8 cellular contexts compared by ENCODE assay signal in the genomic region with DNA sequence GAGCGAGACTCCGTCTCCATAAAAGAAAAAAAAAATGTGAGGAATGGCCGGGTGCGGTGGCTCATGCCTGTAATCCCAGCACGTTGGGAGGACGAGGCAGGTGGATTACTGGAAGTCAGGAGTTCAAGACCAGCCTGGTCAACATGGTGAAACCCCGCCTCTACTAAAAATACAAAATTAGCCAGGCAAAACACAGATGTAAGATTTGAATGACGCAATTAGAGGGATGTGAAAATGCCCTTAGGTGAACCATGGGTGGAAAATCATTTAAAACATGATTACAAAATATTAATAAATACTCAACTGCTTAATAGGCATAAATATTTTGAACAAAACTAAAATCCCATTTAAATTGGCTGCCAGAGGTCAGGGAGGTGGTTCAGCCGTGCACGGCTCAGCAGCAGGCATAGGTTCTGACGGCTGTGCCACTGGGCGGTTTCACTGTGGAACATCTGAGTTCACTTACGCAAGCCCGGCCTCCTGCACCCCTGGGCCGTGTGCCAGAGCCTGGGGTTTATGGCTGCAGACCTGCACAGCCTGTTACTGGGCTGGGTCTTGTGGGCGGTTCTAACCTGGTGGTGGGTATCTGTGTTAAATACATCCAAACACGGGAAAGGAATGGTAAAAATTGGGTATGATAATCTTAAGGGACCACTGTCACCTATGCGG. TPM values are rescaled to one million over a fixed set of nuclear protein-coding genes. Genes with fewer than 3 reads are reported as not detected.
DNase-seq lines count a peak whose midpoint lies in the region; ATAC-seq and TF ChIP-seq lines count a peak whose summit lies in the region.

No MANE protein-coding gene starts in this region.

- H3K4me2 ChIP-seq in GM23248 (ENCODE audit: unreplicated experiment) = no peak overlapping the region

- ATAC-seq in GM18517 (IDR thresholded peaks at IDR 0.05; ENCODE audit: unreplicated experiment) = no peak

- 38 to 40% methylated on average over 18 of the region's 18 CpGs for WGBS in GM23248 (ENCODE audit: low coverage in 1 of 2, low lambda C conversion rate in 2 of 2, missing lambda C conversion rate in 2 of 2), 2 experiments

- H3K36me3 ChIP-seq in GM23248 (ENCODE audit: low read depth) = no peaks in the 10 kb centered on the region

- no peaks in the 10 kb centered on the region for H3K9me3 ChIP-seq in GM23248 (ENCODE audit: low read depth)

- no peaks in the 10 kb centered on the region for H3K9me2 ChIP-seq in GM23248 (ENCODE audit: insufficient read depth)

- DNase-seq in DMS 273 treated with DMSO at 0.1 percent for 48 hours (lab: John Stamatoyannopoulos, UW) = peak; percentile 60
- peak; percentile 67 for DNase-seq in GM23248
- peak; percentile 97 for DNase-seq in NCI-H2171 treated with DMSO at 0.1 percent for 48 hours (lab: John Stamatoyannopoulos, UW)
- peak; percentile 58 to 88 for DNase-seq in foreskin fibroblast
- DNase-seq in central memory CD4-positive, alpha-beta T cell = no peak
- no peak for DNase-seq in NCI-H748 (lab: John Stamatoyannopoulos, UW; ENCODE audit: unreplicated experiment)
- DNase-seq in A172 (ENCODE audit: low spot score) = no peak

- H4K20me1 ChIP-seq in GM23248 (ENCODE audit: insufficient read depth) = no peaks in the 10 kb centered on the region

- no peaks in the 10 kb centered on the region for H3K79me2 ChIP-seq in GM23248 (ENCODE audit: insufficient read depth)

- in situ Hi-C loops in GM23248 (cut with MboI) = no loop called here

- H3K9ac ChIP-seq in GM23248 = no peak overlapping the region

- H3K27ac ChIP-seq in GM23248 = no peak overlapping the region

- H3F3A ChIP-seq in GM23248 (ENCODE audit: insufficient read depth) = no peaks in the 10 kb centered on the region

- no peak for TF ChIP-seq CTCF in foreskin fibroblast (IDR thresholded peaks at IDR 0.05; ENCODE audit: low read depth, low read length)

- H3K4me3 ChIP-seq in GM23248 (no peak overlapping the region), foreskin fibroblast (ENCODE audit: low read depth in 1 of 2, low read length in 2 of 2) (no peak overlapping the region)

- no peaks in the 10 kb centered on the region for H3K4me1 ChIP-seq in GM23248 (ENCODE audit: insufficient read depth)

- H2AFZ ChIP-seq in GM23248 = no peak overlapping the region

- no peaks in the 10 kb centered on the region for H3K27me3 ChIP-seq in GM23248 (replicated peaks; ENCODE audit: insufficient read depth)

RNA-seq across cellular contexts. Expression of gene COL9A3, which starts 21.1 kb away (rescaled TPM):
- total RNA-seq in GM23248 (2014; rRNA removed; shearing (Covaris generic)) = not detected in 2 replicates
- polyA plus RNA-seq in GM23248 (2016; fragmentation: Nextera tagmentation; extraction: Ambion mirVana) = 0.25 TPM in 1 of 2 replicates, not detected in the other
- total RNA-seq in A172 (2014; rRNA removed; shearing (Covaris generic)) = 1.9 and 2.8 TPM in 2 replicates

RNA-seq across cellular contexts. Expression of gene TCFL5, which starts 23.7 kb away (rescaled TPM):
- 17.5 and 18.5 TPM in 2 replicates for total RNA-seq in GM23248 (2014; rRNA removed; shearing (Covaris generic))
- polyA plus RNA-seq in GM23248 (2016; fragmentation: Nextera tagmentation; extraction: Ambion mirVana) = 1.2 and 1.7 TPM in 2 replicates
- total RNA-seq in A172 (2014; rRNA removed; shearing (Covaris generic)) = 23.7 and 24.1 TPM in 2 replicates

RNA-seq across cellular contexts. Expression of gene OGFR, which starts 33.3 kb away (rescaled TPM):
- total RNA-seq in GM23248 (2014; rRNA removed; shearing (Covaris generic)) = 42.4 and 52.2 TPM in 2 replicates
- 9.7 and 9.9 TPM in 2 replicates for polyA plus RNA-seq in GM23248 (2016; fragmentation: Nextera tagmentation; extraction: Ambion mirVana)
- 66.0 and 90.7 TPM in 2 replicates for total RNA-seq in A172 (2014; rRNA removed; shearing (Covaris generic))

RNA-seq across cellular contexts. Expression of gene MRGBP, which starts 41.7 kb away (rescaled TPM):
- 15.7 and 17.7 TPM in 2 replicates for total RNA-seq in GM23248 (2014; rRNA removed; shearing (Covaris generic))
- polyA plus RNA-seq in GM23248 (2016; fragmentation: Nextera tagmentation; extraction: Ambion mirVana) = 18.7 and 19.8 TPM in 2 replicates
- total RNA-seq in A172 (2014; rRNA removed; shearing (Covaris generic)) = 60.5 and 63.2 TPM in 2 replicates

Comparison
In these comparisons a context has a peak if more than half of its experiments do, and no peak if none do; other contexts are left out.
1. DNase-seq: peak in DMS 273 treated with DMSO at 0.1 percent for 48 hours (single experiment), GM23248 (single experiment), NCI-H2171 treated with DMSO at 0.1 percent for 48 hours (single experiment) and foreskin fibroblast (2 of 2); none in central memory CD4-positive, alpha-beta T cell (single experiment), NCI-H748 (single experiment) and A172 (single experiment).